14 cellular contexts compared by ENCODE assay signal in genomic region chr11:130785376-130786110, GRCh38.
DNase-seq lines count a peak whose midpoint lies in the region; ATAC-seq and TF ChIP-seq lines count a peak whose summit lies in the region.
"Had no signal": no experiment of that assay in that cellular context is flagged by ENCODE, and none has a peak within 500 bp of the region (broad histone marks: within the 10 kb centered on the region; RNA-seq: fewer than 3 reads in every experiment).

No MANE protein-coding gene starts in this region.

- no peaks in the 10 kb centered on the region for H3K9me3 ChIP-seq in ascending aorta

- intact Hi-C loops in ascending aorta (cut with DNase I) = no loop called here

- no peak for ATAC-seq in activated CD4-positive, CD25-positive, alpha-beta regulatory T cell treated with anti-CD3 and anti-CD28 coated beads, Interleukin-2, amount 50 U/mL, for 24 hours

- peak overlapping the region; percentile 30 for H3K4me3 Mint-ChIP-seq in type B pancreatic cell
- H3K4me3 Mint-ChIP-seq: endodermal cell; T-helper 2 cell treated with Interferon-gamma antibody and Interleukin-4, amounts not matched to agents 5 μg/mL and 100 μg/mL, for 36 hours had no signal

- H3K36me3 ChIP-seq in ascending aorta = no peaks in the 10 kb centered on the region
- H3K36me3 ChIP-seq: Peyer's patch had no signal

- H3K27me3 ChIP-seq in ascending aorta = no peaks in the 10 kb centered on the region
- H3K27me3 ChIP-seq: Peyer's patch had no signal

- H3K4me3 ChIP-seq in fibroblast of pulmonary artery (replicated peaks; ENCODE audit: low read depth, low read length) (no peak overlapping the region), ascending aorta (no peak overlapping the region)
- H3K4me3 ChIP-seq: Peyer's patch had no signal

- H3K27ac Mint-ChIP-seq in type B pancreatic cell = no peak overlapping the region
- H3K27ac Mint-ChIP-seq: endodermal cell; T-helper 2 cell treated with Interferon-gamma antibody and Interleukin-4, amounts not matched to agents 5 μg/mL and 100 μg/mL, for 36 hours had no signal

- no peaks in the 10 kb centered on the region for H3K27me3 Mint-ChIP-seq in type B pancreatic cell

- H3K4me1 ChIP-seq in ascending aorta = peaks cover 3 to 27% of the 10 kb centered on the region in 2 donors
- H3K4me1 ChIP-seq: Peyer's patch had no signal

- H3K4me1 Mint-ChIP-seq in type B pancreatic cell (ENCODE audit: unreplicated experiment) = peaks cover 43% of the 10 kb centered on the region

- peaks cover 14% of the 10 kb centered on the region for H3K9me3 Mint-ChIP-seq in type B pancreatic cell
- H3K9me3 Mint-ChIP-seq: T-helper 2 cell treated with Interferon-gamma antibody and Interleukin-4, amounts not matched to agents 5 μg/mL and 100 μg/mL, for 36 hours had no signal

- DNase-seq in NCI-H82 (lab: John Stamatoyannopoulos, UW) (peak; percentile 5), NCI-H82 treated with DMSO at 0.1 percent for 48 hours (lab: John Stamatoyannopoulos, UW; ENCODE audit: unreplicated experiment) (no peak), amniotic epithelial cell (ENCODE audit: low read depth) (peak; percentile 80), fibroblast of pulmonary artery (ENCODE audit: low read depth) (peak; percentile 61), type B pancreatic cell (ENCODE audit: extremely low spot score, unreplicated experiment) (no peak), SHP77 treated with DMSO at 0.1 percent for 48 hours (lab: John Stamatoyannopoulos, UW) (no peak), ascending aorta (ENCODE audit: low spot score in 2 of 2) (no peak)
- DNase-seq: activated CD4-positive, alpha-beta T cell treated with anti-CD3 and anti-CD28 coated beads, Interleukin-2, amount 50 U/mL, for 1 hour; endodermal cell; hypothalamus; NCI-H1417 treated with DMSO at 0.1 percent for 48 hours; Peyer's patch had no signal

- TF ChIP-seq CTCF in fibroblast of pulmonary artery (IDR thresholded peaks at IDR 0.05; ENCODE audit: low read length, missing control alignments) (no peak), type B pancreatic cell (conservative IDR thresholded peaks at IDR 0.05) (no peak), ascending aorta (IDR thresholded peaks at IDR 0.05) (no peak)

- no peak overlapping the region for H3K27ac ChIP-seq in ascending aorta
- H3K27ac ChIP-seq: Peyer's patch had no signal

- H3K36me3 Mint-ChIP-seq in type B pancreatic cell = no peaks in the 10 kb centered on the region

Comparison
In these comparisons a context has a peak if more than half of its experiments do, and no peak if none do; other contexts are left out.
1. DNase-seq: peak in NCI-H82 (single experiment), amniotic epithelial cell (single experiment) and fibroblast of pulmonary artery (single experiment); none in NCI-H82 treated with DMSO at 0.1 percent for 48 hours (single experiment), type B pancreatic cell (single experiment), SHP77 treated with DMSO at 0.1 percent for 48 hours (single experiment) and ascending aorta (0 of 2).